In genomic region chr17:81282876-81283275, GRCh38 we compare ENCODE assay signal across 22 cellular contexts. TPM values are rescaled to one million over a fixed set of nuclear protein-coding genes. Genes with fewer than 3 reads are reported as not detected.
A peak's percentile ranks its signal among the peaks of the same experiment; 100 is the strongest.
DNase-seq lines count a peak whose midpoint lies in the region; ATAC-seq, FAIRE-seq and TF ChIP-seq lines count a peak whose summit lies in the region.
"Had no signal": no experiment of that assay in that cellular context is flagged by ENCODE, and none has a peak within 500 bp of the region (broad histone marks: within the 10 kb centered on the region; RNA-seq: fewer than 3 reads in every experiment).

No MANE protein-coding gene starts in this region.

- DNase-seq in HepG2 (ENCODE audit: low spot score) (no peak), right lobe of liver (no peak), neuronal stem cell (ENCODE audit: low spot score) (no peak), kidney tubule cell (ENCODE audit: low spot score) (no peak), NCI-H2107 treated with DMSO at 0.1 percent for 48 hours (lab: John Stamatoyannopoulos, UW; ENCODE audit: unreplicated experiment) (no peak)
- no peak for DNase-seq in activated T-helper 1 cell treated with anti-CD3 and anti-CD28 coated beads, Interleukin-12 subunit alpha, Interleukin-12 subunit beta, Interleukin-2, Interleukin-4 antibody, amounts not matched to agents 30 ng/mL and 10 ng/mL and 1 ng/mL, durations not matched to agents 14 hours and 24 hours and 36 hours (ENCODE audit: low spot score)
- DNase-seq: ACHN; BE2C; C1 segment of cervical spinal cord; CD4-positive, CD25-positive, alpha-beta regulatory T cell; CD8-positive, alpha-beta memory T cell; DMS 273 treated with DMSO at 0.1 percent for 48 hours; DMS53; DND-41; EL; GOT3; H7; HFFc6 had no signal

- no peak overlapping the region for H3K27ac ChIP-seq in HepG2 (ENCODE audit: extremely low read length, insufficient read depth, low read length)
- no peak overlapping the region for H3K27ac ChIP-seq in right lobe of liver
- H3K27ac ChIP-seq in neuronal stem cell (replicated peaks; ENCODE audit: low read length): no peak overlapping the region
- H3K27ac ChIP-seq: HL-60 had no signal

- no peaks in the 10 kb centered on the region for H3K9me3 Mint-ChIP-seq in activated T-helper 1 cell treated with anti-CD3 and anti-CD28 coated beads, Interleukin-12 subunit alpha, Interleukin-12 subunit beta, Interleukin-2, Interleukin-4 antibody, amounts not matched to agents 30 ng/mL and 10 ng/mL and 1 ng/mL, durations not matched to agents 14 hours and 24 hours and 36 hours
- H3K9me3 Mint-ChIP-seq: CD4-positive, CD25-positive, alpha-beta regulatory T cell; CD8-positive, alpha-beta memory T cell; HFFc6 had no signal

- no peaks in the 10 kb centered on the region for H3K9me3 ChIP-seq in HepG2 (ENCODE audit: low read length)
- no peaks in the 10 kb centered on the region for H3K9me3 ChIP-seq in right lobe of liver
- H3K9me3 ChIP-seq in neuronal stem cell (replicated peaks in 1 of 2; ENCODE audit: control insufficient read depth in 2 of 2, insufficient read depth in 1 of 2, low read depth in 1 of 2, low read length in 2 of 2): peaks cover 0 to 2% of the 10 kb centered on the region in 2 donors
- H3K9me3 ChIP-seq: BE2C had no signal

- no peak overlapping the region for H4K8ac ChIP-seq in neuronal stem cell (ENCODE audit: low read depth, low read length)

- H3K27me3 Mint-ChIP-seq in activated T-helper 1 cell treated with anti-CD3 and anti-CD28 coated beads, Interleukin-12 subunit alpha, Interleukin-12 subunit beta, Interleukin-2, Interleukin-4 antibody, amounts not matched to agents 30 ng/mL and 10 ng/mL and 1 ng/mL, durations not matched to agents 14 hours and 24 hours and 36 hours (ENCODE audit: insufficient read depth): no peaks in the 10 kb centered on the region
- H3K27me3 Mint-ChIP-seq: CD4-positive, CD25-positive, alpha-beta regulatory T cell; CD8-positive, alpha-beta memory T cell had no signal

- H3K4me2 ChIP-seq in HepG2 (ENCODE audit: low read depth, low read length) (no peak overlapping the region), neuronal stem cell (ENCODE audit: insufficient read depth, low read length, poor library complexity, severe bottlenecking) (no peak overlapping the region)

- no peak overlapping the region for H2BK120ac ChIP-seq in neuronal stem cell (ENCODE audit: low read depth, low read length)

- no peak for TF ChIP-seq RAD21 in HepG2 (CRISPR knock-in tag; IDR thresholded peaks at IDR 0.05)

- H2AK5ac ChIP-seq in neuronal stem cell (ENCODE audit: low read depth, low read length): peak overlapping the region; percentile 17

- TF ChIP-seq POLR2A in HepG2 (IDR thresholded peaks at IDR 0.05; ENCODE audit: insufficient read depth in 1 of 2, low read depth in 2 of 2, low read length in 2 of 2) (no peak), right lobe of liver (IDR thresholded peaks at IDR 0.05) (no peak)

- H3K79me1 ChIP-seq in neuronal stem cell (ENCODE audit: low read depth, low read length): peaks cover 13% of the 10 kb centered on the region

- no peak overlapping the region for H3K23ac ChIP-seq in neuronal stem cell (ENCODE audit: low read depth, low read length, poor library complexity)

- no peak overlapping the region for H2BK12ac ChIP-seq in neuronal stem cell (ENCODE audit: low read length)

- no peaks in the 10 kb centered on the region for H4K20me1 ChIP-seq in HepG2 (ENCODE audit: insufficient read depth, low read length)

- no peak overlapping the region for H3K4me3 ChIP-seq in HepG2 (replicated peaks in 1 of 3; ENCODE audit: insufficient read depth in 1 of 3, low read depth in 2 of 3, low read length in 3 of 3)
- H3K4me3 ChIP-seq in right lobe of liver: no peak overlapping the region
- no peak overlapping the region for H3K4me3 ChIP-seq in neuronal stem cell (ENCODE audit: low read length in 2 of 2)
- H3K4me3 ChIP-seq: GM12878 had no signal

- H3K14ac ChIP-seq in neuronal stem cell (ENCODE audit: low read length): no peak overlapping the region

- H4K91ac ChIP-seq in neuronal stem cell (ENCODE audit: low read depth, low read length, poor library complexity): no peak overlapping the region

- peak overlapping the region; percentile 7 for H3K4me3 Mint-ChIP-seq in activated T-helper 1 cell treated with anti-CD3 and anti-CD28 coated beads, Interleukin-12 subunit alpha, Interleukin-12 subunit beta, Interleukin-2, Interleukin-4 antibody, amounts not matched to agents 30 ng/mL and 10 ng/mL and 1 ng/mL, durations not matched to agents 14 hours and 24 hours and 36 hours
- H3K4me3 Mint-ChIP-seq: CD8-positive, alpha-beta memory T cell; HFFc6 had no signal

- H3K4me1 ChIP-seq in HepG2 (ENCODE audit: insufficient read depth, low read length) (no peaks in the 10 kb centered on the region), right lobe of liver (no peaks in the 10 kb centered on the region), neuronal stem cell (ENCODE audit: control insufficient read depth in 2 of 2, insufficient read depth in 1 of 2, low read depth in 1 of 2, low read length in 2 of 2) (peaks cover 6 to 11% of the 10 kb centered on the region in 2 donors)

- CTCF ChIA-PET in HepG2 (lab: Yijun Ruan, JAX; ENCODE audit: low intra/inter-chr PET ratio, low total read pairs): no interaction called here

- peaks cover 4% of the 10 kb centered on the region for H3K79me2 ChIP-seq in HepG2 (ENCODE audit: insufficient read depth, low read length)

- H3K18ac ChIP-seq in neuronal stem cell (ENCODE audit: low read length): no peak overlapping the region

- peaks cover 31% of the 10 kb centered on the region for H3K36me3 Mint-ChIP-seq in activated T-helper 1 cell treated with anti-CD3 and anti-CD28 coated beads, Interleukin-12 subunit alpha, Interleukin-12 subunit beta, Interleukin-2, Interleukin-4 antibody, amounts not matched to agents 30 ng/mL and 10 ng/mL and 1 ng/mL, durations not matched to agents 14 hours and 24 hours and 36 hours (ENCODE audit: low read depth)

- no peak overlapping the region for H3K9ac ChIP-seq in HepG2 (ENCODE audit: insufficient read depth, low read depth, low read length)
- H3K9ac ChIP-seq in neuronal stem cell (ENCODE audit: low read depth, low read length, poor library complexity): no peak overlapping the region

- H3K4ac ChIP-seq in neuronal stem cell (ENCODE audit: low read length): no peak overlapping the region

- in situ Hi-C loops in HepG2 (cut with HindIII; ENCODE audit: extremely low pct_ligation_motif_present, low pct_unique_long_range_greater_than_20kb): no loop called here

- FAIRE-seq in HepG2 (lab: Jason Lieb, UNC): no peak
- FAIRE-seq: A204.1, GM12878 had no signal

- H3K27me3 ChIP-seq in HepG2 (ENCODE audit: control insufficient read depth in 1 of 2, insufficient read depth in 2 of 2, low read length in 2 of 2): no peaks in the 10 kb centered on the region
- H3K27me3 ChIP-seq in right lobe of liver: no peaks in the 10 kb centered on the region
- no peaks in the 10 kb centered on the region for H3K27me3 ChIP-seq in neuronal stem cell (ENCODE audit: control insufficient read depth in 3 of 3, insufficient read depth in 3 of 3, low read depth in 1 of 3, low read length in 3 of 3)
- H3K27me3 ChIP-seq: BE2C had no signal

- WGBS in HepG2 (ENCODE audit: low lambda C conversion rate): 95% methylated on average over 12 of the region's 16 CpGs
- WGBS in right lobe of liver (ENCODE audit: insufficient coverage, low coverage, low lambda C conversion rate, missing lambda C conversion rate): no CpG with 5 or more reads among the region's 16 CpGs
- no CpG with 5 or more reads among the region's 16 CpGs for WGBS in neuronal stem cell (ENCODE audit: extremely low coverage in 2 of 2, insufficient read length in 2 of 2, insufficient replicate concordance in 1 of 2), 2 donors

- TF ChIP-seq CTCF in HepG2 (CRISPR knock-in tag; IDR thresholded peaks at IDR 0.05) (no peak), right lobe of liver (IDR thresholded peaks at IDR 0.05) (no peak)

- H2BK5ac ChIP-seq in neuronal stem cell (ENCODE audit: low read length): no peak overlapping the region

- intact Hi-C loops in HepG2 (cut with micrococcal nuclease; ENCODE audit: unreplicated experiment): no loop called here
- intact Hi-C loops in right lobe of liver (cut with DNase I): loop anchor here in 1 of 2 donors (10.0 kb wide), 1 partner anchor 202 kb away; no protein-coding TSS in a partner anchor
- intact Hi-C loops in activated T-helper 1 cell treated with anti-CD3 and anti-CD28 coated beads, Interleukin-12 subunit alpha, Interleukin-12 subunit beta, Interleukin-2, Interleukin-4 antibody, amounts not matched to agents 30 ng/mL and 10 ng/mL and 1 ng/mL, durations not matched to agents 14 hours and 24 hours and 36 hours (cut with micrococcal nuclease): no loop called here

- H2BK15ac ChIP-seq in neuronal stem cell (ENCODE audit: low read length): peak overlapping the region; percentile 5

- POLR2A ChIA-PET in HepG2 (lab: Yijun Ruan, JAX): no interaction called here

- peak overlapping the region; percentile 23 for H3K27ac Mint-ChIP-seq in activated T-helper 1 cell treated with anti-CD3 and anti-CD28 coated beads, Interleukin-12 subunit alpha, Interleukin-12 subunit beta, Interleukin-2, Interleukin-4 antibody, amounts not matched to agents 30 ng/mL and 10 ng/mL and 1 ng/mL, durations not matched to agents 14 hours and 24 hours and 36 hours
- H3K27ac Mint-ChIP-seq: CD4-positive, CD25-positive, alpha-beta regulatory T cell; HFFc6 had no signal

- no peak for ATAC-seq in HepG2
- no peak for ATAC-seq in right lobe of liver
- ATAC-seq: GM12878, HCT116 had no signal

- H3K36me3 ChIP-seq in HepG2 (replicated peaks in 1 of 2; ENCODE audit: control insufficient read depth in 1 of 2, insufficient read depth in 2 of 2, low read length in 2 of 2) (peaks cover 14 to 58% of the 10 kb centered on the region in 2 experiments; a peak in 4 of 5 replicates), right lobe of liver (peaks cover 0 to 59% (median 21%) of the 10 kb centered on the region in 4 donors), neuronal stem cell (replicated peaks in 1 of 2; ENCODE audit: control insufficient read depth in 2 of 2, insufficient read depth in 2 of 2, low read length in 2 of 2) (peaks cover 6 to 45% of the 10 kb centered on the region in 2 donors)
- H3K36me3 ChIP-seq: BE2C had no signal

- peaks cover 26% of the 10 kb centered on the region for H3K4me1 Mint-ChIP-seq in activated T-helper 1 cell treated with anti-CD3 and anti-CD28 coated beads, Interleukin-12 subunit alpha, Interleukin-12 subunit beta, Interleukin-2, Interleukin-4 antibody, amounts not matched to agents 30 ng/mL and 10 ng/mL and 1 ng/mL, durations not matched to agents 14 hours and 24 hours and 36 hours (ENCODE audit: low read depth)

- no TSS peak for BruUV-seq in HepG2 (replicated peaks; lab: Mats Ljungman, UMichigan)

- H2AFZ ChIP-seq in HepG2 (ENCODE audit: low read length): no peak overlapping the region
- no peak overlapping the region for H2AFZ ChIP-seq in neuronal stem cell (ENCODE audit: low read length)

- TF ChIP-seq EP300 in HepG2 (IDR thresholded peaks at IDR 0.05; ENCODE audit: low read depth in 2 of 2, low read length in 2 of 2) (no peak), HepG2 (CRISPR knock-in tag; IDR thresholded peaks at IDR 0.05; ENCODE audit: borderline replicate concordance) (no peak)

RNA-seq across cellular contexts. Expression of gene SLC38A10, which starts 12.2 kb away (rescaled TPM):
- total RNA-seq in HepG2 (2016; rRNA removed; fragmentation: Illumina TruSeq; extraction: Trizol) (23.0 and 55.8 TPM in 2 replicates), right lobe of liver (100 to 1,000 TPM in 1 of 6 experiments, 10 to 100 TPM in 5; 60.9 to 104 (median 86.1) TPM)
- 18.5 and 23.3 TPM in 2 replicates for total RNA-seq in HepG2 (2016; cell fraction: cytosol; rRNA removed; fragmentation: Illumina TruSeq; extraction: Trizol; ENCODE audit: low read depth)
- total RNA-seq in HepG2 (2016; cell fraction: insoluble cytoplasmic fraction; rRNA removed; fragmentation: Illumina TruSeq; extraction: Trizol): 19.1 and 55.8 TPM in 2 replicates
- 18.8 and 20.0 TPM in 2 replicates for total RNA-seq in HepG2 (2016; cell fraction: membrane; rRNA removed; fragmentation: Illumina TruSeq; extraction: Trizol)
- total RNA-seq in HepG2 (2016; cell fraction: nucleus; rRNA removed; fragmentation: Illumina TruSeq; extraction: Trizol): 52.6 and 64.0 TPM in 2 replicates
- polyA plus RNA-seq in HepG2 (2011; rRNA removed): 23.4 and 33.6 TPM in 2 replicates
- 20.1 and 34.6 TPM in 2 replicates for polyA plus RNA-seq in HepG2 (2011; cell fraction: cytosol; rRNA removed)
- polyA plus RNA-seq in HepG2 (2011; cell fraction: nucleus; rRNA removed): 63.4 and 88.4 TPM in 2 replicates
- 22.8 and 28.0 TPM in 2 replicates for polyA plus RNA-seq in HepG2 (2012)
- 5.7 and 7.1 TPM in 2 replicates for polyA plus RNA-seq in HepG2 (2016; cell fraction: cytosol; fragmentation: Illumina TruSeq; extraction: Trizol; ENCODE audit: low read depth)
- 19.7 and 23.4 TPM in 2 replicates for polyA plus RNA-seq in HepG2 (2016; cell fraction: insoluble cytoplasmic fraction; fragmentation: Illumina TruSeq; extraction: Trizol; ENCODE audit: low read depth)
- polyA plus RNA-seq in HepG2 (2016; cell fraction: membrane; fragmentation: Illumina TruSeq; extraction: Trizol; ENCODE audit: low read depth): 10.4 and 11.4 TPM in 2 replicates
- polyA plus RNA-seq in HepG2 (2016; cell fraction: nucleus; fragmentation: Illumina TruSeq; extraction: Trizol; ENCODE audit: insufficient read depth, low read depth): 123 and 129 TPM in 2 replicates
- 53.9 and 165 TPM in 2 replicates for polyA minus RNA-seq in HepG2 (2011; rRNA and poly(A)+ RNA removed; ENCODE audit: low replicate concordance)
- 62.7 and 77.3 TPM in 2 replicates for polyA minus RNA-seq in HepG2 (2011; cell fraction: cytosol; rRNA and poly(A)+ RNA removed)
- 25.7 and 27.8 TPM in 2 replicates for polyA minus RNA-seq in HepG2 (2011; cell fraction: nucleus; rRNA and poly(A)+ RNA removed)
- total RNA-seq in activated T-helper 1 cell treated with anti-CD3 and anti-CD28 coated beads, Interleukin-12 subunit alpha, Interleukin-12 subunit beta, Interleukin-2, Interleukin-4 antibody, amounts not matched to agents 30 ng/mL and 10 ng/mL and 1 ng/mL, durations not matched to agents 14 hours and 24 hours and 36 hours: 99.7 and 101 TPM in 2 replicates
- 7.2 TPM for polyA plus RNA-seq in neuronal stem cell (2013, experiment 1 of 2)
- 7.3 TPM for polyA plus RNA-seq in neuronal stem cell (2013, experiment 2 of 2)

RNA-seq across cellular contexts. Expression of gene NDUFAF8, which starts 43.8 kb away (rescaled TPM):
- total RNA-seq in HepG2 (2016; rRNA removed; fragmentation: Illumina TruSeq; extraction: Trizol) (213 and 233 TPM in 2 replicates), right lobe of liver (10 to 100 TPM; 15.7 to 35.9 (median 23.3) TPM)
- total RNA-seq in HepG2 (2016; cell fraction: cytosol; rRNA removed; fragmentation: Illumina TruSeq; extraction: Trizol; ENCODE audit: low read depth): 565 and 636 TPM in 2 replicates
- 209 and 214 TPM in 2 replicates for total RNA-seq in HepG2 (2016; cell fraction: insoluble cytoplasmic fraction; rRNA removed; fragmentation: Illumina TruSeq; extraction: Trizol)
- 441 and 487 TPM in 2 replicates for total RNA-seq in HepG2 (2016; cell fraction: membrane; rRNA removed; fragmentation: Illumina TruSeq; extraction: Trizol)
- 99.9 and 114 TPM in 2 replicates for total RNA-seq in HepG2 (2016; cell fraction: nucleus; rRNA removed; fragmentation: Illumina TruSeq; extraction: Trizol)
- polyA plus RNA-seq in HepG2 (2011; rRNA removed): 62.4 and 75.6 TPM in 2 replicates
- 52.0 and 67.0 TPM in 2 replicates for polyA plus RNA-seq in HepG2 (2011; cell fraction: cytosol; rRNA removed)
- 67.0 and 99.7 TPM in 2 replicates for polyA plus RNA-seq in HepG2 (2011; cell fraction: nucleus; rRNA removed)
- polyA plus RNA-seq in HepG2 (2012): 74.7 and 106 TPM in 2 replicates
- 562 and 639 TPM in 2 replicates for polyA plus RNA-seq in HepG2 (2016; cell fraction: cytosol; fragmentation: Illumina TruSeq; extraction: Trizol; ENCODE audit: low read depth)
- 170 and 188 TPM in 2 replicates for polyA plus RNA-seq in HepG2 (2016; cell fraction: insoluble cytoplasmic fraction; fragmentation: Illumina TruSeq; extraction: Trizol; ENCODE audit: low read depth)
- 357 and 397 TPM in 2 replicates for polyA plus RNA-seq in HepG2 (2016; cell fraction: membrane; fragmentation: Illumina TruSeq; extraction: Trizol; ENCODE audit: low read depth)
- 180 and 208 TPM in 2 replicates for polyA plus RNA-seq in HepG2 (2016; cell fraction: nucleus; fragmentation: Illumina TruSeq; extraction: Trizol; ENCODE audit: insufficient read depth, low read depth)
- polyA minus RNA-seq in HepG2 (2011; rRNA and poly(A)+ RNA removed; ENCODE audit: low replicate concordance): 13.6 and 21.7 TPM in 2 replicates
- polyA minus RNA-seq in HepG2 (2011; cell fraction: cytosol; rRNA and poly(A)+ RNA removed): 4.9 and 8.2 TPM in 2 replicates
- polyA minus RNA-seq in HepG2 (2011; cell fraction: nucleus; rRNA and poly(A)+ RNA removed): 26.2 and 31.2 TPM in 2 replicates
- total RNA-seq in activated T-helper 1 cell treated with anti-CD3 and anti-CD28 coated beads, Interleukin-12 subunit alpha, Interleukin-12 subunit beta, Interleukin-2, Interleukin-4 antibody, amounts not matched to agents 30 ng/mL and 10 ng/mL and 1 ng/mL, durations not matched to agents 14 hours and 24 hours and 36 hours: 71.9 and 78.3 TPM in 2 replicates
- polyA plus RNA-seq in neuronal stem cell (2013, experiment 1 of 2): 79.2 TPM
- polyA plus RNA-seq in neuronal stem cell (2013, experiment 2 of 2): 73.1 TPM

RNA-seq across cellular contexts. Expression of gene TEPSIN, which starts 44.0 kb away (rescaled TPM):
- total RNA-seq in HepG2 (2016; rRNA removed; fragmentation: Illumina TruSeq; extraction: Trizol) (8.5 and 18.8 TPM in 2 replicates), right lobe of liver (10 to 100 TPM; 11.9 to 27.6 (median 18.1) TPM)
- total RNA-seq in HepG2 (2016; cell fraction: cytosol; rRNA removed; fragmentation: Illumina TruSeq; extraction: Trizol; ENCODE audit: low read depth): 5.0 and 7.5 TPM in 2 replicates
- 7.1 and 20.3 TPM in 2 replicates for total RNA-seq in HepG2 (2016; cell fraction: insoluble cytoplasmic fraction; rRNA removed; fragmentation: Illumina TruSeq; extraction: Trizol)
- 7.0 and 8.1 TPM in 2 replicates for total RNA-seq in HepG2 (2016; cell fraction: membrane; rRNA removed; fragmentation: Illumina TruSeq; extraction: Trizol)
- total RNA-seq in HepG2 (2016; cell fraction: nucleus; rRNA removed; fragmentation: Illumina TruSeq; extraction: Trizol): 24.5 and 27.8 TPM in 2 replicates
- 16.1 and 19.7 TPM in 2 replicates for polyA plus RNA-seq in HepG2 (2011; rRNA removed)
- polyA plus RNA-seq in HepG2 (2011; cell fraction: cytosol; rRNA removed): 4.0 and 8.2 TPM in 2 replicates
- polyA plus RNA-seq in HepG2 (2011; cell fraction: nucleus; rRNA removed): 328 and 418 TPM in 2 replicates
- 9.5 and 16.4 TPM in 2 replicates for polyA plus RNA-seq in HepG2 (2012)
- polyA plus RNA-seq in HepG2 (2016; cell fraction: cytosol; fragmentation: Illumina TruSeq; extraction: Trizol; ENCODE audit: low read depth): 2.4 and 2.5 TPM in 2 replicates
- polyA plus RNA-seq in HepG2 (2016; cell fraction: insoluble cytoplasmic fraction; fragmentation: Illumina TruSeq; extraction: Trizol; ENCODE audit: low read depth): 6.3 and 9.9 TPM in 2 replicates
- polyA plus RNA-seq in HepG2 (2016; cell fraction: membrane; fragmentation: Illumina TruSeq; extraction: Trizol; ENCODE audit: low read depth): 4.3 and 6.0 TPM in 2 replicates
- polyA plus RNA-seq in HepG2 (2016; cell fraction: nucleus; fragmentation: Illumina TruSeq; extraction: Trizol; ENCODE audit: insufficient read depth, low read depth): 90.2 and 98.6 TPM in 2 replicates
- polyA minus RNA-seq in HepG2 (2011; rRNA and poly(A)+ RNA removed; ENCODE audit: low replicate concordance): 14.1 and 21.0 TPM in 2 replicates
- polyA minus RNA-seq in HepG2 (2011; cell fraction: cytosol; rRNA and poly(A)+ RNA removed): 3.4 and 3.7 TPM in 2 replicates
- polyA minus RNA-seq in HepG2 (2011; cell fraction: nucleus; rRNA and poly(A)+ RNA removed): 39.0 and 47.9 TPM in 2 replicates
- total RNA-seq in activated T-helper 1 cell treated with anti-CD3 and anti-CD28 coated beads, Interleukin-12 subunit alpha, Interleukin-12 subunit beta, Interleukin-2, Interleukin-4 antibody, amounts not matched to agents 30 ng/mL and 10 ng/mL and 1 ng/mL, durations not matched to agents 14 hours and 24 hours and 36 hours: 37.7 and 41.0 TPM in 2 replicates
- 14.7 TPM for polyA plus RNA-seq in neuronal stem cell (2013, experiment 1 of 2)
- 14.2 TPM for polyA plus RNA-seq in neuronal stem cell (2013, experiment 2 of 2)
